ENCODE assay signal across 7 cellular contexts in genomic region chr12:110270125-110270962, GRCh38. TPM values are rescaled to one million over a fixed set of nuclear protein-coding genes. Genes with fewer than 3 reads are reported as not detected.
DNase-seq lines count a peak whose midpoint lies in the region; ATAC-seq and TF ChIP-seq lines count a peak whose summit lies in the region.

No MANE protein-coding gene starts in this region.

- no peak overlapping the region for H3K4me3 ChIP-seq in cardiac muscle cell

- H3K9me3 Mint-ChIP-seq in stimulated activated effector memory CD8-positive, alpha-beta T cell treated with anti-CD3 and anti-CD28 coated beads, Interleukin-12 subunit alpha, Interleukin-12 subunit beta, amount 100 ng/mL, for 72 hours, result no peaks in the 10 kb centered on the region

- no peak for ATAC-seq in stimulated activated effector memory CD8-positive, alpha-beta T cell treated with anti-CD3 and anti-CD28 coated beads, Interleukin-12 subunit alpha, Interleukin-12 subunit beta, amount 100 ng/mL, for 72 hours

- no peaks in the 10 kb centered on the region for H3K4me1 Mint-ChIP-seq in stimulated activated effector memory CD8-positive, alpha-beta T cell treated with anti-CD3 and anti-CD28 coated beads, Interleukin-12 subunit alpha, Interleukin-12 subunit beta, amount 100 ng/mL, for 72 hours

- peak overlapping the region; percentile 59 for H3K27ac ChIP-seq in cardiac muscle cell

- no peak for TF ChIP-seq CTCF in cardiac muscle cell (IDR thresholded peaks at IDR 0.05; ENCODE audit: low read depth, low read length)

- in situ Hi-C loops in SK-MEL-5 (cut with HindIII; ENCODE audit: low pct_unique_long_range_greater_than_20kb, low sequenced_read_pairs), result no loop called here

- no peaks in the 10 kb centered on the region for H3K36me3 Mint-ChIP-seq in stimulated activated effector memory CD8-positive, alpha-beta T cell treated with anti-CD3 and anti-CD28 coated beads, Interleukin-12 subunit alpha, Interleukin-12 subunit beta, amount 100 ng/mL, for 72 hours

- H3K4me3 Mint-ChIP-seq in stimulated activated effector memory CD8-positive, alpha-beta T cell treated with anti-CD3 and anti-CD28 coated beads, Interleukin-12 subunit alpha, Interleukin-12 subunit beta, amount 100 ng/mL, for 72 hours, result no peak overlapping the region

- H3K36me3 ChIP-seq in cardiac muscle cell, result no peaks in the 10 kb centered on the region

- peaks cover 34% of the 10 kb centered on the region for H3K4me1 ChIP-seq in cardiac muscle cell (ENCODE audit: low read depth)

- no peaks in the 10 kb centered on the region for H3K9me3 ChIP-seq in cardiac muscle cell (ENCODE audit: low read depth)

- H3K27me3 ChIP-seq in cardiac muscle cell, result no peaks in the 10 kb centered on the region

- H3K27ac Mint-ChIP-seq in stimulated activated effector memory CD8-positive, alpha-beta T cell treated with anti-CD3 and anti-CD28 coated beads, Interleukin-12 subunit alpha, Interleukin-12 subunit beta, amount 100 ng/mL, for 72 hours, result peak overlapping the region; percentile 54

- DNase-seq in LHCN-M2 (ENCODE audit: low read depth), result peak; percentile 87
- DNase-seq in SK-MEL-5 (ENCODE audit: low read depth, low spot score), result peak; percentile 79
- DNase-seq in cardiac muscle cell (ENCODE audit: low read depth in 1 of 2, low spot score in 1 of 2), result peak; percentile 62 to 68
- DNase-seq in stimulated activated effector memory CD8-positive, alpha-beta T cell treated with anti-CD3 and anti-CD28 coated beads, Interleukin-12 subunit alpha, Interleukin-12 subunit beta, amount 100 ng/mL, for 72 hours (ENCODE audit: low spot score in 2 of 2), result no peak
- DNase-seq in activated CD8-positive, alpha-beta memory T cell treated with anti-CD3 and anti-CD28 coated beads for 24 hours, result no peak
- no peak for DNase-seq in DMS114 treated with DMSO at 0.1 percent for 48 hours (lab: John Stamatoyannopoulos, UW; ENCODE audit: unreplicated experiment)
- DNase-seq in NAMALWA (ENCODE audit: low spot score), result no peak

RNA-seq across cellular contexts. Expression of gene ATP2A2, which starts 10.7 kb away (rescaled TPM):
- total RNA-seq in LHCN-M2 (2014; rRNA removed) (114 and 132 TPM in 2 replicates), cardiac muscle cell (297 and 328 TPM in 2 replicates)
- polyA plus RNA-seq in LHCN-M2 (2012), result 73.9 TPM
- 131 and 141 TPM in 2 replicates for total RNA-seq in SK-MEL-5 (2014; rRNA removed; shearing (Covaris generic))
- polyA plus RNA-seq in SK-MEL-5 (2015; cell fraction: cytosol; rRNA removed), result 252 and 330 TPM in 2 replicates
- polyA plus RNA-seq in SK-MEL-5 (2015; cell fraction: nucleus; rRNA removed), result 253 and 317 TPM in 2 replicates
- 300 and 400 TPM in 2 replicates for polyA plus RNA-seq in cardiac muscle cell

Comparison
In these comparisons a context has a peak if more than half of its experiments do, and no peak if none do; other contexts are left out.
1. DNase-seq: peak in LHCN-M2 (single experiment), SK-MEL-5 (single experiment) and cardiac muscle cell (2 of 2); none in stimulated activated effector memory CD8-positive, alpha-beta T cell treated with anti-CD3 and anti-CD28 coated beads, Interleukin-12 subunit alpha, Interleukin-12 subunit beta, amount 100 ng/mL, for 72 hours (0 of 2), activated CD8-positive, alpha-beta memory T cell treated with anti-CD3 and anti-CD28 coated beads for 24 hours (single experiment), DMS114 treated with DMSO at 0.1 percent for 48 hours (single experiment) and NAMALWA (single experiment).